9 cellular contexts compared by ENCODE assay signal in genomic region chr2:130836501-130837174, GRCh38. TPM values are rescaled to one million over a fixed set of nuclear protein-coding genes. Genes with fewer than 3 reads are reported as not detected.
DNase-seq lines count a peak whose midpoint lies in the region; ATAC-seq, FAIRE-seq and TF ChIP-seq lines count a peak whose summit lies in the region.
"Had no signal": no experiment of that assay in that cellular context is flagged by ENCODE, and none has a peak within 500 bp of the region (broad histone marks: within the 10 kb centered on the region; RNA-seq: fewer than 3 reads in every experiment).

Gene ARHGEF4, plus strand, starts transcription at chr2:130836914. Its CDS starts 40 bp downstream, at chr2:130836954.

- ATAC-seq in GM18502 (IDR thresholded peaks at IDR 0.05; ENCODE audit: poor library complexity, unreplicated experiment) (peak; percentile 68), GM21528 (IDR thresholded peaks at IDR 0.05; ENCODE audit: low FRiP score, unreplicated experiment) (no peak)

- no peaks in the 10 kb centered on the region for H3K4me1 Mint-ChIP-seq in chondrocyte (ENCODE audit: low read depth)

- in situ Hi-C loops in ACHN (cut with HindIII; ENCODE audit: low pct_ligation_motif_present, low pct_unique_long_range_greater_than_20kb, low sequenced_read_pairs) = no loop called here

- peak; percentile 23 for DNase-seq in ACHN
- peak; percentile 81 for DNase-seq in NCI-H510A treated with DMSO at 0.1 percent for 48 hours (lab: John Stamatoyannopoulos, UW)
- peak; percentile 83 for DNase-seq in chondrocyte (ENCODE audit: low spot score)
- DNase-seq in medulla oblongata (ENCODE audit: extremely low spot score) = peak; percentile 63
- DNase-seq in urothelium cell line (ENCODE audit: low spot score) = peak; percentile 89
- DNase-seq in MV-4-11 (lab: John Stamatoyannopoulos, UW) = no peak

- no peak within 1 kb of the TSS for H3K27ac Mint-ChIP-seq in chondrocyte (ENCODE audit: unreplicated experiment)

- TF ChIP-seq CTCF in chondrocyte (IDR thresholded peaks at IDR 0.05) = no peak

- H3K27me3 Mint-ChIP-seq in chondrocyte (ENCODE audit: low read depth) = peaks cover 40% of the 10 kb centered on the region

- H3K36me3 Mint-ChIP-seq in chondrocyte (ENCODE audit: low read depth) = no peaks in the 10 kb centered on the region

- peak within 1 kb of the TSS; percentile 45 for H3K4me3 Mint-ChIP-seq in chondrocyte (ENCODE audit: unreplicated experiment)

- FAIRE-seq in urothelium cell line (lab: Jason Lieb, UNC) = no peak
- FAIRE-seq: endometrium had no signal

- H3K9me3 Mint-ChIP-seq in chondrocyte (ENCODE audit: low read depth) = no peaks in the 10 kb centered on the region

RNA-seq across cellular contexts. Expression of gene ARHGEF4, which starts in this region (rescaled TPM):
- 6.3 to 12.3 TPM (median 10.6 TPM) in 3 replicates for total RNA-seq in chondrocyte
